Comparison of ENCODE assay signal across 18 cellular contexts in the genomic region with DNA sequence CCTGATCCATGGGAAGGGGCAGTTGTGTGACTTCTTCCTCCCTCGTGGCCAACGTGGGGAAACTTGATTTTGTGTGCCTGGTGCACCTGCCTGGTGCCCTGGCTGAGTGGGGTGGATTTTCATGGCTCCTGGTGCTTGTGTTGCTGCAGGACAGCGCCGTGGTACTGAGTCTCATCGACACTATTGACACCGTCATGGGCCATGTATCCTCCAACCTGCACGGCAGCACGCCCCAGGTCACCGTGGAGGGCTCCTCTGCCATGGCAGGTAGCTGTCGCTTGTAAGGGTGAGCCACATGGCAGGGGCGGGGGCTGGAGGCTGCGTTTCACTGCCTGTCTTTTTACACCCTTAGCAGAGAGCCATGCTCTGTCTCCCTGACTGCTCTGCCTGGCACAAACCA. TPM values are rescaled to one million over a fixed set of nuclear protein-coding genes. Genes with fewer than 3 reads are reported as not detected.
DNase-seq lines count a peak whose midpoint lies in the region; ATAC-seq and TF ChIP-seq lines count a peak whose summit lies in the region.
"Had no signal": no experiment of that assay in that cellular context is flagged by ENCODE, and none has a peak within 500 bp of the region (broad histone marks: within the 10 kb centered on the region; RNA-seq: fewer than 3 reads in every experiment).

No MANE protein-coding gene starts in this region.

- H3K36me3 ChIP-seq in heart left ventricle (peaks cover 0 to 40% (median 17%) of the 10 kb centered on the region in 9 donors), left ventricle myocardium inferior (peaks cover 77% of the 10 kb centered on the region), osteoblast (ENCODE audit: insufficient read depth, low read length) (no peaks in the 10 kb centered on the region), upper lobe of left lung (peaks cover 0 to 40% (median 18%) of the 10 kb centered on the region in 4 donors)
- H3K36me3 ChIP-seq: BE2C, MG63 had no signal

- intact Hi-C loops in heart left ventricle (cut with DNase I) (loop anchor here in 3 of 10 donors (2.0 to 10.0 kb wide), 4 partner anchors 44 to 88 kb away; partner anchors contain the start of gene ADGRD1 (in 1 of the 3)), Right ventricle myocardium superior (cut with DNase I) (no loop called here), left ventricle myocardium inferior (cut with micrococcal nuclease) (no loop called here)
- intact Hi-C loops in activated CD4-positive, alpha-beta T cell treated with anti-CD3 and anti-CD28 coated beads for 36 hours (cut with DNase I, micrococcal nuclease), result no loop called here

- TF ChIP-seq EP300 in upper lobe of left lung (IDR thresholded peaks at IDR 0.05), result no peak

- H3K27me3 ChIP-seq in heart left ventricle (no peaks in the 10 kb centered on the region), left ventricle myocardium inferior (ENCODE audit: low read depth) (no peaks in the 10 kb centered on the region), osteoblast (ENCODE audit: insufficient read depth, low read length) (no peaks in the 10 kb centered on the region), upper lobe of left lung (no peaks in the 10 kb centered on the region)
- H3K27me3 ChIP-seq: BE2C, MG63 had no signal

- peaks cover 0 to 7% (median 0%) of the 10 kb centered on the region in 12 donors for H3K9me3 ChIP-seq in heart left ventricle
- no peaks in the 10 kb centered on the region for H3K9me3 ChIP-seq in left ventricle myocardium inferior (replicated peaks)
- no peaks in the 10 kb centered on the region for H3K9me3 ChIP-seq in osteoblast (ENCODE audit: low read depth, low read length)
- H3K9me3 ChIP-seq in upper lobe of left lung, result no peaks in the 10 kb centered on the region
- H3K9me3 ChIP-seq: BE2C, MG63 had no signal

- no peaks in the 10 kb centered on the region for H3K27me3 Mint-ChIP-seq in activated CD4-positive, alpha-beta T cell treated with anti-CD3 and anti-CD28 coated beads for 36 hours
- H3K27me3 Mint-ChIP-seq: CD4-positive, alpha-beta memory T cell had no signal

- no peak overlapping the region for H3K4me3 ChIP-seq in heart left ventricle
- no peak overlapping the region for H3K4me3 ChIP-seq in left ventricle myocardium inferior
- no peak overlapping the region for H3K4me3 ChIP-seq in osteoblast (ENCODE audit: insufficient read depth, low read length)
- H3K4me3 ChIP-seq in upper lobe of left lung, result no peak overlapping the region
- H3K4me3 ChIP-seq: GM12878, GM23248, MG63 had no signal

- no peak overlapping the region for H3K27ac Mint-ChIP-seq in activated CD4-positive, alpha-beta T cell treated with anti-CD3 and anti-CD28 coated beads for 36 hours
- H3K27ac Mint-ChIP-seq: CD4-positive, alpha-beta memory T cell had no signal

- H3K79me2 ChIP-seq in osteoblast (ENCODE audit: insufficient read depth, low read length), result no peaks in the 10 kb centered on the region

- H3K36me3 Mint-ChIP-seq in activated CD4-positive, alpha-beta T cell treated with anti-CD3 and anti-CD28 coated beads for 36 hours (ENCODE audit: low read depth), result no peaks in the 10 kb centered on the region
- H3K36me3 Mint-ChIP-seq: CD4-positive, alpha-beta memory T cell had no signal

- CTCF ChIA-PET in activated CD4-positive, alpha-beta T cell treated with anti-CD3 and anti-CD28 coated beads for 36 hours (lab: Charles Lee), result interaction anchor here (1.4 kb wide), 1 partner anchor 9 kb away, joined by 3 read pairs; no protein-coding TSS in a partner anchor

- peaks cover 0 to 43% (median 16%) of the 10 kb centered on the region in 12 donors for H3K4me1 ChIP-seq in heart left ventricle
- H3K4me1 ChIP-seq in left ventricle myocardium inferior, result peaks cover 73% of the 10 kb centered on the region
- H3K4me1 ChIP-seq in osteoblast (ENCODE audit: insufficient read depth, low read length), result no peaks in the 10 kb centered on the region
- peaks cover 0 to 24% (median 13%) of the 10 kb centered on the region in 4 donors for H3K4me1 ChIP-seq in upper lobe of left lung

- H2AFZ ChIP-seq in osteoblast (ENCODE audit: low read length), result no peak overlapping the region
- H2AFZ ChIP-seq: GM23248 had no signal

- H3K4me3 Mint-ChIP-seq in activated CD4-positive, alpha-beta T cell treated with anti-CD3 and anti-CD28 coated beads for 36 hours, result no peak overlapping the region

- DNase-seq in heart left ventricle (no peak), Right ventricle myocardium superior (no peak), left ventricle myocardium inferior (no peak), osteoblast (ENCODE audit: insufficient read length, low spot score, missing footprints) (peak; percentile 30), upper lobe of left lung (no peak), NCI-H1417 (lab: John Stamatoyannopoulos, UW) (no peak)
- DNase-seq in activated CD4-positive, alpha-beta T cell treated with anti-CD3 and anti-CD28 coated beads for 36 hours, result no peak
- no peak for DNase-seq in activated naive CD4-positive, alpha-beta T cell treated with Interleukin-2 at 50 U/mL for 16 hours
- DNase-seq: BE2C; CD4-positive, alpha-beta memory T cell; GM23248; Kasumi-1; MG63; NCI-H1048; NCI-H2081 treated with DMSO at 0.1 percent for 48 hours had no signal

- H3K27ac ChIP-seq in heart left ventricle (peak overlapping the region in 8 of 12 donors; percentile 64 to 86 (median 74)), left ventricle myocardium inferior (replicated peaks) (peak overlapping the region; percentile 84), osteoblast (ENCODE audit: low read depth, low read length) (no peak overlapping the region), upper lobe of left lung (peak overlapping the region in 3 of 4 donors; percentile 63 to 78 (median 75))
- H3K27ac ChIP-seq: GM23248 had no signal

- TF ChIP-seq CTCF in heart left ventricle (IDR thresholded peaks at IDR 0.05) (no peak), left ventricle myocardium inferior (IDR thresholded peaks at IDR 0.05; ENCODE audit: borderline replicate concordance) (no peak), osteoblast (IDR thresholded peaks at IDR 0.05; ENCODE audit: extremely low read depth, low read depth, low read length) (no peak), upper lobe of left lung (IDR thresholded peaks at IDR 0.05) (no peak)

- H3K4me2 ChIP-seq in osteoblast (ENCODE audit: insufficient read depth, low read length), result no peak overlapping the region

- 88 to 94% (median 93%) methylated on average over 7 to 12 of the region's 12 CpGs for WGBS in heart left ventricle, 4 donors
- WGBS in upper lobe of left lung, 2 donors, result 85 to 100% methylated on average over 4 to 12 of the region's 12 CpGs

- POLR2A ChIA-PET in activated CD4-positive, alpha-beta T cell treated with anti-CD3 and anti-CD28 coated beads for 36 hours (lab: Charles Lee), result no interaction called here

- ATAC-seq in heart left ventricle (no peak), Right ventricle myocardium superior (ENCODE audit: poor library complexity) (no peak), upper lobe of left lung (ENCODE audit: low FRiP score in 2 of 2) (no peak)
- ATAC-seq in activated CD4-positive, alpha-beta T cell treated with anti-CD3 and anti-CD28 coated beads for 36 hours, result no peak
- ATAC-seq: HCT116, Panc1 had no signal

- H3K9me3 Mint-ChIP-seq in activated CD4-positive, alpha-beta T cell treated with anti-CD3 and anti-CD28 coated beads for 36 hours (ENCODE audit: low read depth), result no peaks in the 10 kb centered on the region

- no peaks in the 10 kb centered on the region for H4K20me1 ChIP-seq in osteoblast (ENCODE audit: insufficient read depth, low read length)

- peaks cover 2% of the 10 kb centered on the region for H3K4me1 Mint-ChIP-seq in activated CD4-positive, alpha-beta T cell treated with anti-CD3 and anti-CD28 coated beads for 36 hours

- no peak for TF ChIP-seq POLR2A in heart left ventricle (IDR thresholded peaks at IDR 0.05)
- TF ChIP-seq POLR2A in upper lobe of left lung (IDR thresholded peaks at IDR 0.05), result no peak

RNA-seq across cellular contexts. Expression of gene ADGRD1, which starts 49.3 kb away (rescaled TPM):
- total RNA-seq in heart left ventricle (100 to 1,000 TPM in 2 of 9 donors, 10 to 100 TPM in 7; 36.3 to 109 (median 75.1) TPM), Right ventricle myocardium superior (86.1 TPM), left ventricle myocardium inferior (99.5 TPM), osteoblast (0.29 and 0.72 TPM in 2 replicates), upper lobe of left lung (100 to 1,000 TPM in 2 of 6 donors, 10 to 100 TPM in 4; 84.2 to 124 (median 94.7) TPM)
- polyA plus RNA-seq in heart left ventricle, result 10 to 100 TPM; 22.7 to 25.7 TPM
- total RNA-seq in activated CD4-positive, alpha-beta T cell treated with anti-CD3 and anti-CD28 coated beads for 36 hours, result 1 to 10 TPM; 1.8 to 2.3 TPM
- total RNA-seq: CD4-positive, alpha-beta memory T cell had no signal
- polyA plus RNA-seq: CD4-positive, alpha-beta memory T cell had no signal

Comparison
In these comparisons a context has a peak if more than half of its experiments do, and no peak if none do; other contexts are left out.
1. RNA of gene ADGRD1, which starts 49.3 kb away (total RNA-seq): 99.5 TPM in left ventricle myocardium inferior (single experiment), 84.2 to 124 TPM in upper lobe of left lung, 86.1 TPM in Right ventricle myocardium superior (single experiment) and 36.3 to 109 TPM in heart left ventricle; 1.8 to 2.3 TPM in activated CD4-positive, alpha-beta T cell treated with anti-CD3 and anti-CD28 coated beads for 36 hours and 0.29 to 0.72 TPM in osteoblast; every median in the first group is over 10 times any median in the second.